8 cellular contexts compared by ENCODE assay signal in the genomic region with DNA sequence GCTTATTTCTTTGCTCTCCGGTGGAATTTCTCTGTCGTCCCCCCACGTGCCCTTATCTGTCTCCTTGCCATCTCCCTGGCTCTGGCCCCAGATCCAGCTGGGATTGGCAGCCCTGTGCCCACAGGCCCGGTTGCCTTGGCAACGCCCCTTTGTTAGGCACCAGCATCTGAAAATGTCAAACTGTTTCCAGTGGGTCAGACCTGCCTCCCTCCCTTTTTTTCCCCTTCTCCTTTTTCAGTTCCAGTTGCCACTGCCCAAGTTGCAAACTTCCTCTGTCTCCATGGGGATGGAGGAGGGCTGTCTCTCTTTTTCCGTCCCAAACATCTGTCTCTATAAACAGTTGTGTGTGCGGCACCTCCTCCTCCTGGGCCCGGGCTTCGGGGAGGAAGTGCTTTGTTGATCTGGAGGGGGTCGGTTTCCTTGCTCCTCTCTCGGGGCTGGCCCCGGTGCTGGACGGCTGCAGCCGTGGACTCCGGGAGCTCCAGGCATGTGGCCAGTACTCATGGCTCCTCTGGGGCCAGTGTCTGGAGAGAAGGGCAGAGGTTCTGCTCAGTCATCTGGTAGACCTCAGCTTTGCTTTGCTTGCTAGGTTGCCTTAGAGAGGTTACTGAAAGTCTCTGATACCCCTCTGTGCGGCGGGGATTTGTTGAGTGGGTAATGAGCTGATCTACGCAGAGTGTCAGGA. TPM values are rescaled to one million over a fixed set of nuclear protein-coding genes. Genes with fewer than 3 reads are reported as not detected.
A peak's percentile ranks its signal among the peaks of the same experiment; 100 is the strongest.
DNase-seq lines count a peak whose midpoint lies in the region; ATAC-seq and TF ChIP-seq lines count a peak whose summit lies in the region.

No MANE protein-coding gene starts in this region.

- H3K4me1 Mint-ChIP-seq in natural killer cell treated with Interleukin-12 subunit alpha and Interleukin-12 subunit beta and Interleukin-15 and Interleukin-18, amount 100 ng/mL, for 72 hours (ENCODE audit: low read depth in 2 of 2): peaks cover 18% of the 10 kb centered on the region in 2 donors
- H3K4me1 Mint-ChIP-seq in natural killer cell: peaks cover 15 to 17% of the 10 kb centered on the region in 2 donors

- H3K27me3 ChIP-seq in lung (ENCODE audit: control insufficient read depth, insufficient read depth): no peaks in the 10 kb centered on the region

- H3K9me3 Mint-ChIP-seq in natural killer cell treated with Interleukin-12 subunit alpha and Interleukin-12 subunit beta and Interleukin-15 and Interleukin-18, amount 100 ng/mL, for 72 hours: no peaks in the 10 kb centered on the region
- H3K9me3 Mint-ChIP-seq in natural killer cell: no peaks in the 10 kb centered on the region

- H3K36me3 ChIP-seq in lung (ENCODE audit: control insufficient read depth in 2 of 2, insufficient read depth in 2 of 2, low read length in 2 of 2): no peaks in the 10 kb centered on the region

- peaks cover 0 to 5% of the 10 kb centered on the region in 2 donors for H3K27me3 Mint-ChIP-seq in natural killer cell treated with Interleukin-12 subunit alpha and Interleukin-12 subunit beta and Interleukin-15 and Interleukin-18, amount 100 ng/mL, for 72 hours
- peaks cover 0 to 10% of the 10 kb centered on the region in 2 donors for H3K27me3 Mint-ChIP-seq in natural killer cell (ENCODE audit: low read depth in 2 of 2)

- TF ChIP-seq CTCF in natural killer cell (IDR thresholded peaks at IDR 0.05): no peak
- TF ChIP-seq CTCF in lung (IDR thresholded peaks at IDR 0.05; ENCODE audit: control extremely low read depth, extremely low read depth): no peak

- peak overlapping the region; percentile 37 to 89 for H3K27ac Mint-ChIP-seq in natural killer cell treated with Interleukin-12 subunit alpha and Interleukin-12 subunit beta and Interleukin-15 and Interleukin-18, amount 100 ng/mL, for 72 hours
- no peak overlapping the region for H3K27ac Mint-ChIP-seq in natural killer cell

- no peaks in the 10 kb centered on the region for H3K9me3 ChIP-seq in lung (ENCODE audit: control insufficient read depth in 2 of 2, insufficient read depth in 1 of 2, low read length in 1 of 2)

- intact Hi-C loops in natural killer cell (cut with micrococcal nuclease): no loop called here

- H3K27ac ChIP-seq in lung (ENCODE audit: low read depth in 1 of 2, low read length in 1 of 2) (peak overlapping the region; percentile 77 to 79), temporal lobe (ENCODE audit: low read depth, low read length) (peak overlapping the region; percentile 41)

- no peak for DNase-seq in natural killer cell treated with Interleukin-12 subunit alpha and Interleukin-12 subunit beta and Interleukin-15 and Interleukin-18, amount 100 ng/mL, for 72 hours (ENCODE audit: low spot score)
- no peak for DNase-seq in natural killer cell
- peak; percentile 43 for DNase-seq in SIG-M5 (lab: John Stamatoyannopoulos, UW)
- peak; percentile 94 for DNase-seq in dermis blood vessel endothelial cell
- DNase-seq in lung (ENCODE audit: low spot score): peak; percentile 56

- no peaks in the 10 kb centered on the region for H3K36me3 Mint-ChIP-seq in natural killer cell treated with Interleukin-12 subunit alpha and Interleukin-12 subunit beta and Interleukin-15 and Interleukin-18, amount 100 ng/mL, for 72 hours
- no peaks in the 10 kb centered on the region for H3K36me3 Mint-ChIP-seq in natural killer cell

- H3K4me3 ChIP-seq in lung: no peak overlapping the region

- 12 to 22% methylated on average over 18 of the region's 18 CpGs for WGBS in lung, 2 donors

- H3K4me1 ChIP-seq in lung (ENCODE audit: control insufficient read depth in 2 of 2, insufficient read depth in 2 of 2, low read length in 2 of 2): peaks cover 0 to 19% of the 10 kb centered on the region in 2 donors

- ATAC-seq in natural killer cell treated with Interleukin-12 subunit alpha and Interleukin-12 subunit beta and Interleukin-15 and Interleukin-18, amount 100 ng/mL, for 72 hours: no peak
- ATAC-seq in natural killer cell: no peak
- ATAC-seq in lung (ENCODE audit: insufficient read depth, low FRiP score): peak; percentile 67
- ATAC-seq in HG03095 (IDR thresholded peaks at IDR 0.05; ENCODE audit: unreplicated experiment): no peak
- no peak for ATAC-seq in GM21717 (IDR thresholded peaks at IDR 0.05; ENCODE audit: unreplicated experiment)

- H3K4me3 Mint-ChIP-seq in natural killer cell treated with Interleukin-12 subunit alpha and Interleukin-12 subunit beta and Interleukin-15 and Interleukin-18, amount 100 ng/mL, for 72 hours: no peak overlapping the region
- H3K4me3 Mint-ChIP-seq in natural killer cell: no peak overlapping the region

RNA-seq across cellular contexts. Expression of a gene that starts 35.3 kb away (rescaled TPM):
- total RNA-seq in natural killer cell treated with Interleukin-12 subunit alpha and Interleukin-12 subunit beta and Interleukin-15 and Interleukin-18, amount 100 ng/mL, for 72 hours: 100 to 1,000 TPM; 110 to 156 TPM
- total RNA-seq in natural killer cell (10 to 100 TPM; 39.0 to 47.9 (median 43.6) TPM), dermis blood vessel endothelial cell (46.4 and 130 TPM in 2 replicates), lung (10 to 100 TPM; 65.8 to 83.8 TPM), temporal lobe (3.2 TPM)
- 100 to 1,000 TPM; 143 to 545 TPM for polyA plus RNA-seq in lung

RNA-seq across cellular contexts. Expression of a gene that starts 53.9 kb away (rescaled TPM):
- total RNA-seq in natural killer cell treated with Interleukin-12 subunit alpha and Interleukin-12 subunit beta and Interleukin-15 and Interleukin-18, amount 100 ng/mL, for 72 hours: 100 to 1,000 TPM in 1 of 2 donors, 10 to 100 TPM in 1; 83.0 to 139 TPM
- total RNA-seq in natural killer cell (10 to 100 TPM; 47.9 to 53.6 (median 48.3) TPM), dermis blood vessel endothelial cell (38.1 and 66.9 TPM in 2 replicates), lung (100 to 1,000 TPM in 1 of 2 donors, 10 to 100 TPM in 1; 90.6 to 104 TPM), temporal lobe (26.8 TPM)
- polyA plus RNA-seq in lung: 10 to 100 TPM; 44.9 to 98.0 TPM

Comparison
In these comparisons a context has a peak if more than half of its experiments do, and no peak if none do; other contexts are left out.
1. H3K27ac Mint-ChIP-seq: peak in natural killer cell treated with Interleukin-12 subunit alpha and Interleukin-12 subunit beta and Interleukin-15 and Interleukin-18, amount 100 ng/mL, for 72 hours (2 of 2); none in natural killer cell (0 of 2).
2. DNase-seq: peak in SIG-M5 (single experiment), dermis blood vessel endothelial cell (single experiment) and lung (single experiment); none in natural killer cell treated with Interleukin-12 subunit alpha and Interleukin-12 subunit beta and Interleukin-15 and Interleukin-18, amount 100 ng/mL, for 72 hours (single experiment) and natural killer cell (single experiment).